ENCODE assay signal across 9 cellular contexts in the genomic region with DNA sequence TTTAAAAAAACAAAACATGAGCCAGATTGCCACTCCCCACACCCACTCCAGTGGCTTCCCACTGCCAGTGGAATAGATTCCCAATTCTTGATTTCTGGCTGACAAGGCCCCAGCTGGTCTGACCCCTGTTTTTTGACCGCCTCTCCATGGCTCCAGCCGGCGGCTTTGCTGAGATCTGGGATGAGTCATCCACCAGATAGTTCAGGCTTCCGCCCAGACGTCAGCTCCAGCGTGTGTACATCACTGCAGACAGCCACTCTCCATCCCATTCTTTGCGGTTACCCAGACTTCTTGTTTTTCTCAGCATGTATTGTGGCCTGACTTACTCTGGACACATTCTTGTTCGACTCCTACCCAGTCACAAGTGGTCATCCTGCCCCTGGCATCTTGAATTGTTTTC.
A peak's percentile ranks its signal among the peaks of the same experiment; 100 is the strongest.
DNase-seq lines count a peak whose midpoint lies in the region; ATAC-seq and TF ChIP-seq lines count a peak whose summit lies in the region.
"Had no signal": no experiment of that assay in that cellular context is flagged by ENCODE, and none has a peak within 500 bp of the region (broad histone marks: within the 10 kb centered on the region; RNA-seq: fewer than 3 reads in every experiment).

No MANE protein-coding gene starts in this region.

- H3K36me3 Mint-ChIP-seq in effector memory CD8-positive, alpha-beta T cell (ENCODE audit: insufficient read depth), result peaks cover 11% of the 10 kb centered on the region
- H3K36me3 Mint-ChIP-seq in immature natural killer cell, result peaks cover 22 to 26% (median 26%) of the 10 kb centered on the region in 3 donors

- no peaks in the 10 kb centered on the region for H3K27me3 Mint-ChIP-seq in effector memory CD8-positive, alpha-beta T cell
- H3K27me3 Mint-ChIP-seq in immature natural killer cell (ENCODE audit: low read depth in 3 of 3), result peaks cover 0 to 2% (median under 1%) of the 10 kb centered on the region in 3 donors

- intact Hi-C loops in dorsolateral prefrontal cortex (cut with DNase I), result no loop called here

- H3K4me3 Mint-ChIP-seq in effector memory CD8-positive, alpha-beta T cell, result no peak overlapping the region
- H3K4me3 Mint-ChIP-seq in immature natural killer cell, result no peak overlapping the region

- POLR2A ChIA-PET in AG04449 (lab: Yijun Ruan, JAX), result no interaction called here

- H3K27ac ChIP-seq in dorsolateral prefrontal cortex, result peak overlapping the region in 36 of 59 donors; percentile 0 to 66 (median 32)
- H3K27ac ChIP-seq: HL-60 had no signal

- CTCF ChIA-PET in AG04449 (lab: Yijun Ruan, JAX), result interaction anchor here (1.3 kb wide), 1 partner anchor 240 kb away, joined by 5 read pairs; no protein-coding TSS in a partner anchor

- no peaks in the 10 kb centered on the region for H3K4me1 Mint-ChIP-seq in effector memory CD8-positive, alpha-beta T cell (ENCODE audit: low read depth in 2 of 2)
- H3K4me1 Mint-ChIP-seq in immature natural killer cell, result peaks cover 0 to 6% of the 10 kb centered on the region in 2 donors

- H3K27ac Mint-ChIP-seq in effector memory CD8-positive, alpha-beta T cell, result peak overlapping the region in 1 of 2 donors; percentile 31
- peak overlapping the region in 1 of 6 donors; percentile 12 for H3K27ac Mint-ChIP-seq in immature natural killer cell

- peaks cover 0 to 2% of the 10 kb centered on the region in 2 donors for H3K9me3 Mint-ChIP-seq in effector memory CD8-positive, alpha-beta T cell
- peaks cover 0 to 2% (median 0%) of the 10 kb centered on the region in 6 donors for H3K9me3 Mint-ChIP-seq in immature natural killer cell

- DNase-seq in AG04449 (ENCODE audit: low read depth, low spot score), result peak; percentile 86
- DNase-seq in NOMO-1 (lab: John Stamatoyannopoulos, UW; ENCODE audit: unreplicated experiment in 2 of 2), result peak; percentile 1 to 11
- DNase-seq in dorsolateral prefrontal cortex, result peak in 7 of 10 donors; percentile 52 to 80 (median 64)
- peak; percentile 71 for DNase-seq in mesenteric fat pad (ENCODE audit: low spot score)
- no peak for DNase-seq in effector memory CD8-positive, alpha-beta T cell
- DNase-seq in immature natural killer cell, result no peak
- DNase-seq in putamen (ENCODE audit: low spot score), result no peak

- no peak for ATAC-seq in effector memory CD8-positive, alpha-beta T cell (replicated peaks)
- ATAC-seq in GM19395 (IDR thresholded peaks at IDR 0.05; ENCODE audit: unreplicated experiment), result no peak

- no peaks in the 10 kb centered on the region for H3K27me3 ChIP-seq in dorsolateral prefrontal cortex

- H3K4me3 ChIP-seq in AG04449 (ENCODE audit: low read depth, low read length), result no peak overlapping the region
- peak overlapping the region in 1 of 59 donors; percentile 37 for H3K4me3 ChIP-seq in dorsolateral prefrontal cortex

- TF ChIP-seq CTCF in AG04449 (IDR thresholded peaks at IDR 0.05; ENCODE audit: insufficient read depth, low read length, missing control alignments) (no peak), dorsolateral prefrontal cortex (IDR thresholded peaks at IDR 0.05 in 54 of 56, conservative IDR thresholded peaks at IDR 0.05 in 2 of 56; ENCODE audit: low read depth in 1 of 56, partially characterized antibody in 56 of 56) (no peak)

Comparison
In these comparisons a context has a peak if more than half of its experiments do, and no peak if none do; other contexts are left out.
1. DNase-seq: peak in AG04449 (single experiment), NOMO-1 (2 of 2), dorsolateral prefrontal cortex (7 of 10) and mesenteric fat pad (single experiment); none in effector memory CD8-positive, alpha-beta T cell (0 of 3), immature natural killer cell (0 of 3) and putamen (single experiment).